8 cellular contexts compared by ENCODE assay signal in genomic region chr14:21734457-21735074, GRCh38.
DNase-seq lines count a peak whose midpoint lies in the region; ATAC-seq, FAIRE-seq and TF ChIP-seq lines count a peak whose summit lies in the region.

No MANE protein-coding gene starts in this region.

- no peak for TF ChIP-seq POLR2A in GM12892 (IDR thresholded peaks at IDR 0.05; ENCODE audit: low read depth, low read length)

- ATAC-seq in HG03280 (IDR thresholded peaks at IDR 0.05; ENCODE audit: unreplicated experiment) = no peak

- DNase-seq in activated T-cell treated with anti-CD3 and anti-CD28 coated beads for 1 hour (ENCODE audit: low read depth) (peak; percentile 13), SK-N-DZ (ENCODE audit: low spot score) (peak; percentile 17), dermis blood vessel endothelial cell (peak; percentile 78), non-pigmented ciliary epithelial cell (ENCODE audit: low read depth) (peak; percentile 11), GM12892 (ENCODE audit: insufficient read length) (no peak)
- DNase-seq in activated T-cell treated with anti-CD3 and anti-CD28 coated beads, Interleukin-2, amount 50 U/mL, for 48 hours = no peak

- no peak for TF ChIP-seq EP300 in Ishikawa (IDR thresholded peaks at IDR 0.05; ENCODE audit: borderline replicate concordance)

- TF ChIP-seq RAD21 in Ishikawa (IDR thresholded peaks at IDR 0.05; ENCODE audit: low read depth) = peak; percentile 43

- FAIRE-seq in GM12892 (lab: Jason Lieb, UNC) = no peak

TF ChIP-seq in Ishikawa, 13 proteins besides CTCF, POLR2A, EP300 and RAD21:
- no peak for TF ChIP-seq TCF12 (IDR thresholded peaks at IDR 0.05; ENCODE audit: low read depth)
- TF ChIP-seq YY1 (IDR thresholded peaks at IDR 0.05; ENCODE audit: low read depth) = no peak
- no peak for TF ChIP-seq EGR1 (IDR thresholded peaks at IDR 0.05)
- TF ChIP-seq TEAD4 (IDR thresholded peaks at IDR 0.05) = no peak
- TF ChIP-seq REST (IDR thresholded peaks at IDR 0.05; ENCODE audit: low read depth) = no peak
- TF ChIP-seq USF1 (IDR thresholded peaks at IDR 0.05) = no peak
- no peak for TF ChIP-seq TAF1 (IDR thresholded peaks at IDR 0.05; ENCODE audit: low read depth)

Comparison
In these comparisons a context has a peak if more than half of its experiments do, and no peak if none do; other contexts are left out.
1. DNase-seq: peak in activated T-cell treated with anti-CD3 and anti-CD28 coated beads for 1 hour (single experiment), SK-N-DZ (single experiment), dermis blood vessel endothelial cell (single experiment) and non-pigmented ciliary epithelial cell (single experiment); none in activated T-cell treated with anti-CD3 and anti-CD28 coated beads, Interleukin-2, amount 50 U/mL, for 48 hours (0 of 2) and GM12892 (single experiment).